Comparison of ENCODE assay signal across 10 cellular contexts in genomic region chr1:93980320-93980744, GRCh38.
DNase-seq lines count a peak whose midpoint lies in the region; ATAC-seq and TF ChIP-seq lines count a peak whose summit lies in the region.
"Had no signal": no experiment of that assay in that cellular context is flagged by ENCODE, and none has a peak within 500 bp of the region (broad histone marks: within the 10 kb centered on the region; RNA-seq: fewer than 3 reads in every experiment).

No MANE protein-coding gene starts in this region.

- intact Hi-C loops in PC-3 (cut with micrococcal nuclease) = no loop called here

- no peak overlapping the region for H3K4me2 ChIP-seq in PC-3 (ENCODE audit: low read length)
- H3K4me2 ChIP-seq: KMS-11 had no signal

- ATAC-seq in PC-3 = no peak; the same call in 1 of the 2 replicates
- ATAC-seq in GM19463 (IDR thresholded peaks at IDR 0.05; ENCODE audit: unreplicated experiment) = no peak
- no peak for ATAC-seq in HG02588 (IDR thresholded peaks at IDR 0.05; ENCODE audit: unreplicated experiment)
- no peak for ATAC-seq in GM18873 (IDR thresholded peaks at IDR 0.05; ENCODE audit: low FRiP score, unreplicated experiment)

- no peaks in the 10 kb centered on the region for H3K9me3 ChIP-seq in PC-3 (ENCODE audit: low read length)
- no peaks in the 10 kb centered on the region for H3K9me3 ChIP-seq in subcutaneous abdominal adipose tissue (ENCODE audit: control insufficient read depth in 5 of 5, low read length in 5 of 5)

- no peak overlapping the region for H3K9ac ChIP-seq in PC-3 (ENCODE audit: low read length)
- no peak overlapping the region for H3K9ac ChIP-seq in subcutaneous abdominal adipose tissue (ENCODE audit: low read length in 5 of 5)
- H3K9ac ChIP-seq: KMS-11 had no signal

- no peak overlapping the region for H2AFZ ChIP-seq in PC-3 (ENCODE audit: low read length)

- H3K4me3 ChIP-seq in PC-3 (ENCODE audit: low read length) = no peak overlapping the region
- H3K4me3 ChIP-seq in subcutaneous abdominal adipose tissue (ENCODE audit: low read depth in 1 of 5, low read length in 5 of 5) = no peak overlapping the region

- no peaks in the 10 kb centered on the region for H3F3A ChIP-seq in PC-3 (ENCODE audit: low read length, unreplicated experiment)

- H3K4me1 ChIP-seq in PC-3 (ENCODE audit: insufficient read depth, low read length) = peaks cover 21% of the 10 kb centered on the region
- H3K4me1 ChIP-seq in subcutaneous abdominal adipose tissue (ENCODE audit: control insufficient read depth in 5 of 5, insufficient read depth in 5 of 5, low read length in 5 of 5) = peaks cover 0 to 22% (median 15%) of the 10 kb centered on the region in 5 donors

- peak; percentile 49 for TF ChIP-seq CTCF in PC-3 (conservative IDR thresholded peaks at IDR 0.05; ENCODE audit: low read depth, low read length)

- H4K20me1 ChIP-seq in PC-3 (ENCODE audit: low read length) = no peaks in the 10 kb centered on the region

- no peaks in the 10 kb centered on the region for H3K9me2 ChIP-seq in PC-3 (replicated peaks; ENCODE audit: low read length)

- no TSS peak for BruUV-seq in PC-3 (replicated peaks; lab: Mats Ljungman, UMichigan)

- DNase-seq in NCI-H2171 treated with DMSO at 0.1 percent for 48 hours (lab: John Stamatoyannopoulos, UW) = peak; percentile 39
- no peak for DNase-seq in NCI-H2171 (lab: John Stamatoyannopoulos, UW)
- DNase-seq in PC-3 = peak; percentile 18
- peak; percentile 21 for DNase-seq in germinal center (ENCODE audit: low spot score)
- DNase-seq: CD4-positive, alpha-beta T cell had no signal

- H3K27ac ChIP-seq in PC-3 (ENCODE audit: low read length) = no peak overlapping the region
- peak overlapping the region; percentile 47 for H3K27ac ChIP-seq in subcutaneous abdominal adipose tissue (ENCODE audit: low read depth, low read length)
- H3K27ac ChIP-seq: KMS-11 had no signal

- CTCF ChIA-PET in PC-3 (lab: Charles Lee) = no interaction called here

- no peaks in the 10 kb centered on the region for H3K36me3 ChIP-seq in PC-3 (ENCODE audit: low read depth, low read length)
- H3K36me3 ChIP-seq in subcutaneous abdominal adipose tissue (ENCODE audit: control insufficient read depth in 5 of 5, insufficient read depth in 5 of 5, low read length in 5 of 5) = no peaks in the 10 kb centered on the region

- POLR2A ChIA-PET in PC-3 (lab: Charles Lee; ENCODE audit: unreplicated experiment) = no interaction called here

- H3K27me3 ChIP-seq in PC-3 (ENCODE audit: low read length) = no peaks in the 10 kb centered on the region
- peaks cover 0 to 3% (median 0%) of the 10 kb centered on the region in 5 donors for H3K27me3 ChIP-seq in subcutaneous abdominal adipose tissue (ENCODE audit: control insufficient read depth in 5 of 5, insufficient read depth in 4 of 5, low read length in 5 of 5)

- H3K79me2 ChIP-seq in PC-3 (ENCODE audit: low read length) = no peaks in the 10 kb centered on the region
